19 cellular contexts compared by ENCODE assay signal in the genomic region with DNA sequence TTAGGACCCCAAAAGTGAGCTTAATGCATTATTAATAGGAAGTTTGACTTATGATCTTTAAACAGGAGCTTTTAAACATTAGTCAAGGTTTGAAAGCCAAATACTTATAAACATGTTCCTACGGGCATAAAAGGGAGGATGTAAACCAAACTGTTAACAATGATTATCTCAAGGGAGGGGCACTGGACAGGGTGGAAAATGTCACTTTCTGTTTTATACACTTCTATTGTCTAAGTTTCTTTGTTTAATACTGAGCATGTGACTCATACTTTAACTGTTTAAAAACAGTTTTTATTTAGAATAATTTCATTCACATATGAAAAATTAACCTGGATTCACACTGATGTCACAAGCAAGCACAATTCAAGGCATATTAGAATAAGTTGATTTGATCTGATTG. TPM values are rescaled to one million over a fixed set of nuclear protein-coding genes. Genes with fewer than 3 reads are reported as not detected.
DNase-seq lines count a peak whose midpoint lies in the region; ATAC-seq and TF ChIP-seq lines count a peak whose summit lies in the region.
"Had no signal": no experiment of that assay in that cellular context is flagged by ENCODE, and none has a peak within 500 bp of the region (broad histone marks: within the 10 kb centered on the region; RNA-seq: fewer than 3 reads in every experiment).

No MANE protein-coding gene starts in this region.

- no peaks in the 10 kb centered on the region for H4K20me1 ChIP-seq in fibroblast of lung (ENCODE audit: control insufficient read depth, extremely low read depth, insufficient read depth, low read length)
- H4K20me1 ChIP-seq in smooth muscle cell (ENCODE audit: low read depth), result no peaks in the 10 kb centered on the region

- H3F3A ChIP-seq in smooth muscle cell (ENCODE audit: low read depth), result no peaks in the 10 kb centered on the region

- 72% methylated on average over 1 of the region's 1 CpG for WGBS in smooth muscle cell (ENCODE audit: low lambda C conversion rate)

- H3K27me3 ChIP-seq in RWPE2 (ENCODE audit: insufficient read depth, poor library complexity, severe bottlenecking) (no peaks in the 10 kb centered on the region), fibroblast of lung (ENCODE audit: control insufficient read depth, insufficient read depth, low read length) (no peaks in the 10 kb centered on the region), smooth muscle cell (ENCODE audit: low read depth) (peaks cover 8% of the 10 kb centered on the region)
- H3K27me3 ChIP-seq: neutrophil, SJCRH30 had no signal

- no peaks in the 10 kb centered on the region for H3K9me3 ChIP-seq in RWPE2 (ENCODE audit: severe bottlenecking)
- H3K9me3 ChIP-seq in fibroblast of lung (ENCODE audit: control insufficient read depth, insufficient read depth, low read depth, low read length), result no peaks in the 10 kb centered on the region
- H3K9me3 ChIP-seq in smooth muscle cell (replicated peaks; ENCODE audit: low read depth), result no peaks in the 10 kb centered on the region
- H3K9me3 ChIP-seq: neutrophil, SJCRH30 had no signal

- peak overlapping the region; percentile 79 for H3K27ac ChIP-seq in RWPE2 (ENCODE audit: poor library complexity, severe bottlenecking)
- H3K27ac ChIP-seq in fibroblast of lung (ENCODE audit: insufficient read depth, low read length), result no peak overlapping the region
- peak overlapping the region; percentile 2 for H3K27ac ChIP-seq in smooth muscle cell (ENCODE audit: low read depth)
- H3K27ac ChIP-seq: C4-2B, neutrophil, SJCRH30 had no signal

- H3K4me3 ChIP-seq in RWPE2 (ENCODE audit: severe bottlenecking), result no peak overlapping the region
- no peak overlapping the region for H3K4me3 ChIP-seq in fibroblast of lung (replicated peaks in 1 of 4; ENCODE audit: control extremely low read depth in 1 of 4, insufficient read depth in 1 of 4, low read depth in 3 of 4, low read length in 4 of 4)
- no peak overlapping the region for H3K4me3 ChIP-seq in smooth muscle cell
- H3K4me3 ChIP-seq: SJCRH30 had no signal

- DNase-seq in HPDE6-E6E7 (ENCODE audit: extremely low spot score) (peak; percentile 42), RWPE2 (ENCODE audit: low spot score) (no peak), fibroblast of lung (ENCODE audit: low read depth in 2 of 2) (no peak), smooth muscle cell (lab: John Stamatoyannopoulos, UW; ENCODE audit: unreplicated experiment) (no peak), SHP77 treated with DMSO at 0.1 percent for 48 hours (lab: John Stamatoyannopoulos, UW) (no peak), epidermal melanocyte (ENCODE audit: insufficient read length, low spot score) (no peak), iPS-NIHi11 (ENCODE audit: low spot score) (no peak)
- DNase-seq: activated CD4-positive, alpha-beta memory T cell treated with anti-CD3 and anti-CD28 coated beads, Interleukin-2, amount 10 ng/mL, durations not matched to agents 7 days and 5 days; activated CD4-positive, CD25-positive, alpha-beta regulatory T cell treated with anti-CD3 and anti-CD28 coated beads, Interleukin-2, amount 50 U/mL, for 72 hours; anterior cingulate cortex; Calu3; kidney; NCI-H1930; SJCRH30; T-cell had no signal

- H2AFZ ChIP-seq in fibroblast of lung (ENCODE audit: low read length) (no peak overlapping the region), smooth muscle cell (ENCODE audit: low read depth) (no peak overlapping the region)

- peaks cover 37% of the 10 kb centered on the region for H3K4me1 ChIP-seq in RWPE2 (ENCODE audit: insufficient read depth, poor library complexity, severe bottlenecking)
- H3K4me1 ChIP-seq in fibroblast of lung (ENCODE audit: control insufficient read depth, extremely low read depth, insufficient read depth, low read length), result no peaks in the 10 kb centered on the region
- peaks cover under 1% of the 10 kb centered on the region for H3K4me1 ChIP-seq in smooth muscle cell (ENCODE audit: low read depth)
- H3K4me1 ChIP-seq: SJCRH30 had no signal

- no peak for ATAC-seq in RWPE2 (ENCODE audit: low read depth)
- ATAC-seq: activated naive CD4-positive, alpha-beta T cell treated with anti-CD3 and anti-CD28 coated beads, Interleukin-2, amount 50 U/mL, for 72 hours; HepG2; T-cell had no signal

- H3K36me3 ChIP-seq in RWPE2 (ENCODE audit: low read depth), result no peaks in the 10 kb centered on the region
- no peaks in the 10 kb centered on the region for H3K36me3 ChIP-seq in fibroblast of lung (ENCODE audit: control insufficient read depth, insufficient read depth, low read length)
- no peaks in the 10 kb centered on the region for H3K36me3 ChIP-seq in smooth muscle cell (ENCODE audit: low read depth)
- H3K36me3 ChIP-seq: neutrophil, SJCRH30 had no signal

- H3K4me2 ChIP-seq in fibroblast of lung (ENCODE audit: extremely low read depth, insufficient read depth, low read length) (peak overlapping the region; percentile 9), smooth muscle cell (no peak overlapping the region)

- H3K79me2 ChIP-seq in fibroblast of lung (ENCODE audit: control insufficient read depth, insufficient read depth, low read length), result no peaks in the 10 kb centered on the region
- no peaks in the 10 kb centered on the region for H3K79me2 ChIP-seq in smooth muscle cell (ENCODE audit: low read depth)

- H3K9ac ChIP-seq in fibroblast of lung (ENCODE audit: insufficient read depth, low read length), result no peak overlapping the region
- no peak overlapping the region for H3K9ac ChIP-seq in smooth muscle cell (ENCODE audit: low read depth)

- TF ChIP-seq CTCF in RWPE2 (IDR thresholded peaks at IDR 0.05; ENCODE audit: poor library complexity, severe bottlenecking) (no peak), fibroblast of lung (conservative IDR thresholded peaks at IDR 0.05 in 1 of 2, IDR thresholded peaks at IDR 0.05 in 1 of 2; ENCODE audit: low read depth in 1 of 2, low read length in 2 of 2) (no peak), smooth muscle cell (IDR thresholded peaks at IDR 0.05; ENCODE audit: borderline replicate concordance, insufficient read depth, poor library complexity, severe bottlenecking) (no peak)

RNA-seq across cellular contexts. Expression of gene ITGA6, which starts 18.3 kb away (rescaled TPM):
- 2.6 and 19.8 TPM in 2 replicates for total RNA-seq in fibroblast of lung
- 6.4 and 14.9 TPM in 2 replicates for polyA plus RNA-seq in fibroblast of lung
- polyA plus RNA-seq in fibroblast of lung (2012), result 13.9 and 25.3 TPM in 2 replicates
- 2.5 and 13.6 TPM in 2 replicates for polyA minus RNA-seq in fibroblast of lung (ENCODE audit: low replicate concordance)
- 188 and 198 TPM in 2 replicates for total RNA-seq in smooth muscle cell
- polyA plus RNA-seq in smooth muscle cell, result 11.8 and 54.7 TPM in 2 replicates
